Comparison of ENCODE assay signal across 2 cellular contexts in genomic region chr3:158739661-158740060, GRCh38.
TF ChIP-seq lines count a peak whose summit lies in the region.

No MANE protein-coding gene starts in this region.

TF ChIP-seq in IMR-90, 13 proteins besides CTCF, POLR2A, EP300 and RAD21:
- TF ChIP-seq MXI1 (IDR thresholded peaks at IDR 0.05; ENCODE audit: borderline replicate concordance, low read depth, low read length) (no peak), FOS (IDR thresholded peaks at IDR 0.05; ENCODE audit: low read depth, low read length) (no peak), MAFK (IDR thresholded peaks at IDR 0.05; ENCODE audit: low read depth, low read length) (no peak), ELK1 (IDR thresholded peaks at IDR 0.05; ENCODE audit: borderline replicate concordance, low read depth, low read length) (no peak), CHD1 (IDR thresholded peaks at IDR 0.05; ENCODE audit: low read depth, low read length) (no peak), NFE2L2 (IDR thresholded peaks at IDR 0.05; ENCODE audit: low read depth, low read length) (no peak), BHLHE40 (IDR thresholded peaks at IDR 0.05; ENCODE audit: low read depth, low read length) (no peak), RFX5 (IDR thresholded peaks at IDR 0.05; ENCODE audit: low read depth, low read length) (no peak), MAZ (IDR thresholded peaks at IDR 0.05; ENCODE audit: borderline replicate concordance, low read depth, low read length) (no peak)

TF ChIP-seq in K562, 482 proteins besides CTCF, POLR2A, EP300 and RAD21:
- TF ChIP-seq ARID1B (IDR thresholded peaks at IDR 0.05) = no peak
- TF ChIP-seq TCF3 (CRISPR knock-in tag; IDR thresholded peaks at IDR 0.05) = peak; percentile 28
- TF ChIP-seq ZNF12 (CRISPR knock-in tag; IDR thresholded peaks at IDR 0.05) = peak; percentile 85
- no peak for TF ChIP-seq ZNF24 (IDR thresholded peaks at IDR 0.05)
- no peak for TF ChIP-seq NR2C1 (IDR thresholded peaks at IDR 0.05)
- no peak for TF ChIP-seq NR2C1 (tag; IDR thresholded peaks at IDR 0.05)
- TF ChIP-seq TSC22D4 (tag; IDR thresholded peaks at IDR 0.05) = no peak
